ENCODE assay signal across 19 cellular contexts in the genomic region with DNA sequence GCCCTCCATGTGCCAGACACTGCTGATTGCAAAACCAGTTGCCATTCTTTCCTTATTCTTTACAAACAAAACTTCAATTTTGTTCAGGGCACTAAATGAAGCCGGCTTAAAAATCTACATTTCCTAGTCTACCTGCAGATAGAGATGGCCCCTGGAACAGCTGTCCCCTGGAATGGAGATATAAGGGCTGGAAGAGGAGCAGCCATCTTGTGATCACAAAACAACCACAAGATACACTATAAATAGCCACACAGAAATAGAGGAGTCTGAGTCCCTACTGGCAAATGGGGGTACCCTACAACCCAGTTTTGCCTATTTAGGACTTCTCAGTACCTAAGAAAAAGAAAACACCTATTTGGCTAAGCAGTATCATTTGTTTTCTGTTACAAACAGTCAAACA.
DNase-seq lines count a peak whose midpoint lies in the region; ATAC-seq, FAIRE-seq and TF ChIP-seq lines count a peak whose summit lies in the region.
"Had no signal": no experiment of that assay in that cellular context is flagged by ENCODE, and none has a peak within 500 bp of the region (broad histone marks: within the 10 kb centered on the region; RNA-seq: fewer than 3 reads in every experiment).

No MANE protein-coding gene starts in this region.

- no peak for TF ChIP-seq RAD21 in GM12878 (IDR thresholded peaks at IDR 0.05; ENCODE audit: insufficient read depth, low read depth, low read length)

- H3K4me1 Mint-ChIP-seq in HFFc6 (ENCODE audit: low read depth), result peaks cover 60% of the 10 kb centered on the region

- no peaks in the 10 kb centered on the region for H3K27me3 ChIP-seq in GM12878 (replicated peaks in 1 of 2; ENCODE audit: control insufficient read depth in 2 of 2, insufficient read depth in 2 of 2, low read length in 1 of 2)
- H3K27me3 ChIP-seq in gastrocnemius medialis, result no peaks in the 10 kb centered on the region
- H3K27me3 ChIP-seq: ascending aorta, foreskin keratinocyte had no signal

- DNase-seq in HFFc6 (no peak), GM12878 (ENCODE audit: low read depth, low spot score) (no peak), gastrocnemius medialis (no peak), COLO829 (ENCODE audit: low spot score) (no peak), NCI-H1092 treated with DMSO at 0.1 percent for 48 hours (lab: John Stamatoyannopoulos, UW) (no peak)
- DNase-seq: activated naive CD4-positive, alpha-beta T cell treated with anti-CD3 and anti-CD28 coated beads for 36 hours; activated T-cell treated with anti-CD3 and anti-CD28 coated beads for 4 hours; colonic mucosa; foreskin keratinocyte; NCI-H2029 treated with DMSO at 0.1 percent for 48 hours; NCI-H510A treated with DMSO at 0.1 percent for 48 hours had no signal

- FAIRE-seq in G401.6 (lab: Jason Lieb, UNC) (peak; percentile 11), GM12878 (lab: Jason Lieb, UNC) (no peak)

- H3K9ac ChIP-seq in GM12878 (ENCODE audit: control insufficient read depth, insufficient read depth, low read length), result peak overlapping the region; percentile 44

- WGBS in GM12878 (ENCODE audit: insufficient coverage, insufficient replicate concordance, low lambda C conversion rate, missing lambda C conversion rate), result 42% methylated on average over 1 of the region's 1 CpG

- TF ChIP-seq POLR2A in GM12878 (IDR thresholded peaks at IDR 0.05; ENCODE audit: low read depth, low read length) (no peak), gastrocnemius medialis (IDR thresholded peaks at IDR 0.05) (peak in 1 of 2 donors; percentile 7)

- peaks cover 50% of the 10 kb centered on the region for H3K36me3 Mint-ChIP-seq in HFFc6 (ENCODE audit: low read depth)

- no TSS peak for BruUV-seq in GM12878 (replicated peaks; lab: Mats Ljungman, UMichigan)

- H2AFZ ChIP-seq in GM12878 (ENCODE audit: control insufficient read depth, low read depth, low read length), result no peak overlapping the region; the same call in 1 of the 2 replicates

- TF ChIP-seq EP300 in GM12878 (IDR thresholded peaks at IDR 0.05; ENCODE audit: borderline replicate concordance in 1 of 2, control insufficient read depth in 1 of 2, low read depth in 2 of 2, low read length in 2 of 2), result no peak

- SMC1A ChIA-PET in GM12878 (lab: Charles Lee; ENCODE audit: uncharacterized antibody, unreplicated experiment), result interaction anchor here (0.7 to 5.7 kb wide), 13 partner anchors 12 to 130 kb away, joined by 3 to 63 read pairs (median 21); no protein-coding TSS in a partner anchor

- H3K27ac ChIP-seq in GM12878 (ENCODE audit: control insufficient read depth, insufficient read depth) (peak overlapping the region; percentile 28), gastrocnemius medialis (peak overlapping the region; percentile 85 to 98 (median 98))
- H3K27ac ChIP-seq: ascending aorta, colonic mucosa, foreskin keratinocyte, SK-N-MC, skin epidermis, thoracic aorta had no signal

- H3K9me3 ChIP-seq in GM12878 (replicated peaks; ENCODE audit: control insufficient read depth, insufficient read depth, low read length) (peaks cover 8% of the 10 kb centered on the region), gastrocnemius medialis (no peaks in the 10 kb centered on the region)
- H3K9me3 ChIP-seq: ascending aorta, colonic mucosa, thoracic aorta had no signal

- H3K9me3 Mint-ChIP-seq in HFFc6, result no peaks in the 10 kb centered on the region
- H3K9me3 Mint-ChIP-seq: activated naive CD4-positive, alpha-beta T cell treated with anti-CD3 and anti-CD28 coated beads for 36 hours had no signal

- in situ Hi-C loops in GM12878 (cut with MboI) (no loop called here), gastrocnemius medialis (cut with MboI; ENCODE audit: low sequenced_read_pairs in 4 of 4) (loop anchor here in 1 of 4 donors (5.0 kb wide), 1 partner anchor 67 kb away; no protein-coding TSS in a partner anchor)

- H3K36me3 ChIP-seq in GM12878 (ENCODE audit: control insufficient read depth in 2 of 2, insufficient read depth in 2 of 2, low read length in 1 of 2) (peaks cover 0 to 7% of the 10 kb centered on the region in 2 experiments; a peak in 1 of 4 replicates), gastrocnemius medialis (no peaks in the 10 kb centered on the region)
- H3K36me3 ChIP-seq: ascending aorta, colonic mucosa, thoracic aorta had no signal

- ATAC-seq in GM12878 (peak; percentile 5; the same call in 1 of the 3 replicates), gastrocnemius medialis (peak in 1 of 2 donors; percentile 36), GM21390 (IDR thresholded peaks at IDR 0.05; ENCODE audit: unreplicated experiment) (no peak)
- no peak for ATAC-seq in activated CD4-positive, CD25-positive, alpha-beta regulatory T cell treated with anti-CD3 and anti-CD28 coated beads, Interleukin-2, amount 50 U/mL, for 24 hours
- ATAC-seq: foreskin keratinocyte, left lobe of liver had no signal

- H3K4me1 ChIP-seq in GM12878 (ENCODE audit: control insufficient read depth, insufficient read depth, low read length), result peaks cover 16% of the 10 kb centered on the region
- peaks cover 57 to 65% of the 10 kb centered on the region in 2 donors for H3K4me1 ChIP-seq in gastrocnemius medialis
- H3K4me1 ChIP-seq: colonic mucosa had no signal

- peaks cover 2% of the 10 kb centered on the region; the same call in 1 of the 2 replicates for H3K27me3 Mint-ChIP-seq in HFFc6 (ENCODE audit: insufficient read depth)

- peak overlapping the region; percentile 29 for H3K27ac Mint-ChIP-seq in HFFc6
- H3K27ac Mint-ChIP-seq: activated naive CD4-positive, alpha-beta T cell treated with anti-CD3 and anti-CD28 coated beads for 36 hours had no signal

- H3K4me3 ChIP-seq in GM12878, result peak overlapping the region; percentile 57
- H3K4me3 ChIP-seq in gastrocnemius medialis, result peak overlapping the region; percentile 33 to 89 (median 61)
- H3K4me3 ChIP-seq: ascending aorta, colonic mucosa, SK-N-MC, skin epidermis, thoracic aorta had no signal

- no peaks in the 10 kb centered on the region; the same call in 1 of the 2 replicates for H4K20me1 ChIP-seq in GM12878 (ENCODE audit: control insufficient read depth, insufficient read depth)

- POLR2A ChIA-PET in GM12878 (lab: Charles Lee), result interaction anchor here (1.1 to 1.7 kb wide), 4 partner anchors 11 to 45 kb away, joined by 3 to 4 read pairs (median 3); no protein-coding TSS in a partner anchor

- peak overlapping the region; percentile 61 for H3K4me3 Mint-ChIP-seq in HFFc6
- H3K4me3 Mint-ChIP-seq: activated naive CD4-positive, alpha-beta T cell treated with anti-CD3 and anti-CD28 coated beads for 36 hours had no signal

- peak overlapping the region; percentile 77 for H3K4me2 ChIP-seq in GM12878 (ENCODE audit: control insufficient read depth, insufficient read depth)

- RAD21 ChIA-PET in GM12878 (lab: Charles Lee; ENCODE audit: unreplicated experiment), result interaction anchor here (1.0 to 17.3 kb wide), 11 partner anchors 10 to 130 kb away, joined by 3 to 450 read pairs (median 5); no protein-coding TSS in a partner anchor

- CTCF ChIA-PET in GM12878 (lab: Yijun Ruan, JAX), result interaction anchor here (0.7 to 18.7 kb wide), 10 partner anchors 9 to 203 kb away, joined by 3 to 494 read pairs (median 4); no protein-coding TSS in a partner anchor

- intact Hi-C loops in GM12878 (cut with micrococcal nuclease; ENCODE audit: unreplicated experiment) (no loop called here), gastrocnemius medialis (cut with DNase I; ENCODE audit: low total_unique reads) (no loop called here)

- no peak for TF ChIP-seq CTCF in HFFc6 (IDR thresholded peaks at IDR 0.05)
- TF ChIP-seq CTCF in GM12878 (IDR thresholded peaks at IDR 0.05 in 2 of 3, conservative IDR thresholded peaks at IDR 0.05 in 1 of 3; ENCODE audit: control insufficient read depth in 2 of 3, extremely low read depth in 1 of 3, insufficient read depth in 1 of 3, low read depth in 3 of 3, low read length in 3 of 3), result no peak
- TF ChIP-seq CTCF in gastrocnemius medialis (IDR thresholded peaks at IDR 0.05 in 4 of 5, conservative IDR thresholded peaks at IDR 0.05 in 1 of 5), result no peak

- H3K79me2 ChIP-seq in GM12878 (ENCODE audit: control insufficient read depth, insufficient read depth, low read length), result peaks cover 95% of the 10 kb centered on the region

TF ChIP-seq in GM12878, 131 proteins besides CTCF, POLR2A, EP300 and RAD21 (continues in another document):
- TF ChIP-seq, protein P1, sequence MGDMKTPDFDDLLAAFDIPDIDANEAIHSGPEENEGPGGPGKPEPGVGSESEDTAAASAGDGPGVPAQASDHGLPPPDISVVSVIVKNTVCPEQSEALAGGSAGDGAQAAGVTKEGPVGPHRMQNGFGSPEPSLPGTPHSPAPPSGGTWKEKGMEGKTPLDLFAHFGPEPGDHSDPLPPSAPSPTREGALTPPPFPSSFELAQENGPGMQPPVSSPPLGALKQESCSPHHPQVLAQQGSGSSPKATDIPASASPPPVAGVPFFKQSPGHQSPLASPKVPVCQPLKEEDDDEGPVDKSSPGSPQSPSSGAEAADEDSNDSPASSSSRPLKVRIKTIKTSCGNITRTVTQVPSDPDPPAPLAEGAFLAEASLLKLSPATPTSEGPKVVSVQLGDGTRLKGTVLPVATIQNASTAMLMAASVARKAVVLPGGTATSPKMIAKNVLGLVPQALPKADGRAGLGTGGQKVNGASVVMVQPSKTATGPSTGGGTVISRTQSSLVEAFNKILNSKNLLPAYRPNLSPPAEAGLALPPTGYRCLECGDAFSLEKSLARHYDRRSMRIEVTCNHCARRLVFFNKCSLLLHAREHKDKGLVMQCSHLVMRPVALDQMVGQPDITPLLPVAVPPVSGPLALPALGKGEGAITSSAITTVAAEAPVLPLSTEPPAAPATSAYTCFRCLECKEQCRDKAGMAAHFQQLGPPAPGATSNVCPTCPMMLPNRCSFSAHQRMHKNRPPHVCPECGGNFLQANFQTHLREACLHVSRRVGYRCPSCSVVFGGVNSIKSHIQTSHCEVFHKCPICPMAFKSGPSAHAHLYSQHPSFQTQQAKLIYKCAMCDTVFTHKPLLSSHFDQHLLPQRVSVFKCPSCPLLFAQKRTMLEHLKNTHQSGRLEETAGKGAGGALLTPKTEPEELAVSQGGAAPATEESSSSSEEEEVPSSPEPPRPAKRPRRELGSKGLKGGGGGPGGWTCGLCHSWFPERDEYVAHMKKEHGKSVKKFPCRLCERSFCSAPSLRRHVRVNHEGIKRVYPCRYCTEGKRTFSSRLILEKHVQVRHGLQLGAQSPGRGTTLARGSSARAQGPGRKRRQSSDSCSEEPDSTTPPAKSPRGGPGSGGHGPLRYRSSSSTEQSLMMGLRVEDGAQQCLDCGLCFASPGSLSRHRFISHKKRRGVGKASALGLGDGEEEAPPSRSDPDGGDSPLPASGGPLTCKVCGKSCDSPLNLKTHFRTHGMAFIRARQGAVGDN (IDR thresholded peaks at IDR 0.05), result no peak
- TF ChIP-seq SMAD1 (IDR thresholded peaks at IDR 0.05; ENCODE audit: low read depth, partially characterized antibody), result no peak
- 0 out of 2 replicates have a peak, but pooled peaks have one; percentile 30 for TF ChIP-seq MEF2A (IDR thresholded peaks at IDR 0.05; ENCODE audit: insufficient read depth, low read depth, low read length)
- TF ChIP-seq RUNX3 (IDR thresholded peaks at IDR 0.05; ENCODE audit: low read length), result peak; percentile 61
- TF ChIP-seq YY1 (IDR thresholded peaks at IDR 0.05; ENCODE audit: low read depth, low read length), result peak; percentile 91
